Comparison of ENCODE assay signal across 7 cellular contexts in the genomic region with DNA sequence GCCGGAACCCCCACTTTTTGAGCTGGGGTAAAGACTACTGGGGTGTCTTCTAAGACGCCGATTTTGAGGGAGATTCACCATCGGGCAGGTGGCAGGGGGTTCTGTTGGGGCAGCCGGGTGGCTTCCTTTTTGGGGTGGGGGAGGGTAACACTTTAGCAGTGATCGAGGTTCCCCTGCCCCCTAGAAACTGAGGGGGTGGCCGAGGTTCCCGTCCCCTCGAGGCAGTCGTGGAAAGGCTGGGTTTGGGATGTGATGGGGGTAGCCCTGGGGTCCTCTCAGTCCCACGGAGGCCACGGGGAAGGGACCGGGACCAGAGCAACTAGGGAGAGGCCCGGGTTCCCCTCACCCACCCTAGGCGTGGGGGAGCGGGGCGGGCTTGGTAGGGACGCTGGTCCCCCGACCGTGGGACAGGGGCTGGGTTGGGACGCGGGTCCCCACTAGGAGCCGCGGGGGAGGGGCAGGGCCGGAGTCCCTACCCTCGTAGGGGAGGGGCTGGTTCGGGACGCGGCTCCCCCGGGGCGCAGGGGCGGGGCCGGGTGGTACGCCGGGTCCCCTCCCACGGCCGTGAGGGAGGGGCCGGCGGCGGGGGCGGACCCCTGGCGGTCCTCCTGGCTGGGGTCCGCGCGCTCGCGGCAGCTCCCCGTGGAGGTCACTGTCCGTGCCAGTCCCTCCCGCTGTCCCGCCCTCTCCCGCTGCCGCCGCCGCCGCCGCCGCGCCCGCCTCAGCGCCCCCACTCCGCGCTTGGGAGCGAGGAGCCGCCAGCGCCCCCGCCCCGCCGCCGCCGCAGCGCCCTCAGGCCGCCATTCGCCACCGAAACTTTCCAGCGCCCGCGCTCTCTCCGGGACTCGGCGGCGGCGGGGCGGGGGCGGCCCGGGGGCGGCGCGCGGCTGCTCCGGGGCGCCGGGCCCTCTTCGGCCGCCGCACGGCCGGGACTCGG. TPM values are rescaled to one million over a fixed set of nuclear protein-coding genes. Genes with fewer than 3 reads are reported as not detected.
DNase-seq lines count a peak whose midpoint lies in the region; ATAC-seq and TF ChIP-seq lines count a peak whose summit lies in the region.

Gene TBL1X, plus strand, starts transcription at position 624 of the 937 bp plus-strand sequence. CDS start 188,529 bp downstream, outside the sequence.

- intact Hi-C loops in PC-9 (cut with micrococcal nuclease; ENCODE audit: unreplicated experiment) = loop anchor here (5.0 kb wide), 1 partner anchor 243 kb away; no protein-coding TSS in a partner anchor

- H3K9me3 Mint-ChIP-seq in neural crest cell = no peaks in the 10 kb centered on the region

- H3K27me3 Mint-ChIP-seq in neural crest cell (ENCODE audit: low read depth) = peaks cover 4% of the 10 kb centered on the region

- H3K27ac ChIP-seq in PC-9 (peak within 1 kb of the TSS; percentile 95), upper lobe of left lung (peak within 1 kb of the TSS; percentile 66 to 84 (median 80))

- peak; percentile 42 for ATAC-seq in GM18511 (IDR thresholded peaks at IDR 0.05; ENCODE audit: unreplicated experiment)
- peak; percentile 29 for ATAC-seq in HG03025 (IDR thresholded peaks at IDR 0.05; ENCODE audit: low FRiP score, unreplicated experiment)
- peak; percentile 17 to 69 for ATAC-seq in upper lobe of left lung (ENCODE audit: low FRiP score in 2 of 2)

- no peaks in the 10 kb centered on the region for H3K36me3 ChIP-seq in PC-9 (ENCODE audit: low read depth)
- no peaks in the 10 kb centered on the region for H3K36me3 ChIP-seq in upper lobe of left lung

- BruUV-seq in PC-9 (replicated peaks; lab: Mats Ljungman, UMichigan) = no TSS peak

- no peak for TF ChIP-seq EP300 in upper lobe of left lung (IDR thresholded peaks at IDR 0.05)

- peaks cover 30% of the 10 kb centered on the region for H3K79me2 ChIP-seq in PC-9 (ENCODE audit: low read depth)

- no peaks in the 10 kb centered on the region for H4K20me1 ChIP-seq in PC-9 (ENCODE audit: insufficient read depth)

- DNase-seq in PC-9 (peak in 1 of 2 experiments; percentile 59), fibroblast of villous mesenchyme (ENCODE audit: low read depth) (peak; percentile 54), neural crest cell (ENCODE audit: low read depth, low spot score) (peak; percentile 44), upper lobe of left lung (peak; percentile 69 to 91)
- DNase-seq in activated effector memory CD4-positive, alpha-beta T cell treated with Interleukin-2 at 50 U/mL for 16 hours = peak; percentile 17

- H3K36me3 Mint-ChIP-seq in neural crest cell (ENCODE audit: low read depth) = no peaks in the 10 kb centered on the region

- TF ChIP-seq CTCF in PC-9 (conservative IDR thresholded peaks at IDR 0.05) = no peak
- TF ChIP-seq CTCF in fibroblast of villous mesenchyme (IDR thresholded peaks at IDR 0.05; ENCODE audit: insufficient read depth, low read depth, low read length) = no peak
- TF ChIP-seq CTCF in neural crest cell (conservative IDR thresholded peaks at IDR 0.05) = no peak
- no peak for TF ChIP-seq CTCF in upper lobe of left lung (IDR thresholded peaks at IDR 0.05)

- H2AFZ ChIP-seq in PC-9 = peak within 1 kb of the TSS; percentile 77

- WGBS in upper lobe of left lung, 2 donors = 8% methylated on average over 27 of the region's 99 CpGs; no CpG with 5 or more reads in 1 of the 2 donors

- H3K4me1 ChIP-seq in PC-9 (replicated peaks; ENCODE audit: insufficient read depth) (peaks cover 21% of the 10 kb centered on the region), upper lobe of left lung (peaks cover 0 to 48% (median 16%) of the 10 kb centered on the region in 4 donors)

- H3K4me2 ChIP-seq in PC-9 = peak within 1 kb of the TSS; percentile 91

- H3K4me3 ChIP-seq in PC-9 (peak within 1 kb of the TSS; percentile 73), fibroblast of villous mesenchyme (ENCODE audit: low read depth, low read length) (peak within 1 kb of the TSS; percentile 70), upper lobe of left lung (peak within 1 kb of the TSS; percentile 58 to 69 (median 62))

- H3K27me3 ChIP-seq in PC-9 (ENCODE audit: insufficient read depth, low read depth) (no peaks in the 10 kb centered on the region), upper lobe of left lung (peaks cover 0 to 16% (median 0%) of the 10 kb centered on the region in 4 donors)

- CTCF ChIA-PET in PC-9 (lab: Charles Lee) = no interaction called here

- peak within 1 kb of the TSS; percentile 88 for H3K4me3 Mint-ChIP-seq in neural crest cell

- H3K4me1 Mint-ChIP-seq in neural crest cell = peaks cover 38% of the 10 kb centered on the region

- POLR2A ChIA-PET in PC-9 (lab: Charles Lee; ENCODE audit: unreplicated experiment) = no interaction called here

- H3K9me3 ChIP-seq in PC-9 (ENCODE audit: insufficient read depth, low read depth) = no peaks in the 10 kb centered on the region
- no peaks in the 10 kb centered on the region for H3K9me3 ChIP-seq in upper lobe of left lung

- H3K27ac Mint-ChIP-seq in neural crest cell (ENCODE audit: unreplicated experiment) = no peak within 1 kb of the TSS

- peak in 1 of 4 donors; percentile 24 for TF ChIP-seq POLR2A in upper lobe of left lung (IDR thresholded peaks at IDR 0.05)

- peaks cover 13% of the 10 kb centered on the region; the same call in 1 of the 2 replicates for H3F3A ChIP-seq in PC-9 (ENCODE audit: insufficient read depth, low read depth)

- no peaks in the 10 kb centered on the region for H3K9me2 ChIP-seq in PC-9 (ENCODE audit: insufficient read depth)

RNA-seq across cellular contexts. Expression of gene TBL1X, which starts in this region (rescaled TPM):
- 14.9 and 17.6 TPM in 2 replicates for total RNA-seq in PC-9 (2021)
- total RNA-seq in fibroblast of villous mesenchyme = 28.0 and 30.7 TPM in 2 replicates
- 32.5 and 32.9 TPM in 2 replicates for total RNA-seq in neural crest cell
- total RNA-seq in upper lobe of left lung = 10 to 100 TPM in 4 of 6 donors, 1 to 10 TPM in 2; 6.3 to 21.4 (median 12.8) TPM
